Comparison of ENCODE assay signal across 28 cellular contexts in genomic region chr1:198811436-198811835, GRCh38.
"Had no signal": no experiment of that assay in that cellular context is flagged by ENCODE, and none has a peak within 500 bp of the region (broad histone marks: within the 10 kb centered on the region; RNA-seq: fewer than 3 reads in every experiment).

No MANE protein-coding gene starts in this region.

- H2AFZ ChIP-seq: neural progenitor cell had no signal

- H3K4me1 ChIP-seq: esophagus squamous epithelium, neural progenitor cell, prostate gland, sigmoid colon, testis, tibial artery had no signal

- ATAC-seq: left lobe of liver; mucosa of descending colon; natural killer cell treated with Interleukin-12 subunit alpha and Interleukin-12 subunit beta and Interleukin-15 and Interleukin-18, amount 100 ng/mL, for 72 hours; right cardiac atrium; stimulated activated effector memory CD8-positive, alpha-beta T cell treated with anti-CD3 and anti-CD28 coated beads, Interleukin-12 subunit alpha, Interleukin-12 subunit beta, amount 100 ng/mL, for 72 hours had no signal

- H3K27me3 Mint-ChIP-seq: natural killer cell treated with Interleukin-12 subunit alpha and Interleukin-12 subunit beta and Interleukin-15 and Interleukin-18, amount 100 ng/mL, for 72 hours; type B pancreatic cell had no signal

- H3K4me3 Mint-ChIP-seq: endodermal cell; immature natural killer cell; mesothelial cell of epicardium; naive B cell; natural killer cell treated with Interleukin-12 subunit alpha and Interleukin-12 subunit beta and Interleukin-15 and Interleukin-18, amount 100 ng/mL, for 72 hours; neural progenitor cell; stimulated activated effector memory CD8-positive, alpha-beta T cell treated with anti-CD3 and anti-CD28 coated beads, Interleukin-12 subunit alpha, Interleukin-12 subunit beta, amount 100 ng/mL, for 72 hours; type B pancreatic cell had no signal

- H3K27ac ChIP-seq: coronary artery, dorsolateral prefrontal cortex, esophagus squamous epithelium, neural progenitor cell, prostate gland, sigmoid colon, testis, tibial artery had no signal

- H3K4me1 Mint-ChIP-seq: endodermal cell; immature natural killer cell; mesothelial cell of epicardium; naive B cell; neural progenitor cell; stimulated activated effector memory CD8-positive, alpha-beta T cell treated with anti-CD3 and anti-CD28 coated beads, Interleukin-12 subunit alpha, Interleukin-12 subunit beta, amount 100 ng/mL, for 72 hours had no signal

- FAIRE-seq: frontal cortex had no signal

- H3K27me3 ChIP-seq: dorsolateral prefrontal cortex, esophagus squamous epithelium, neural progenitor cell, sigmoid colon, testis, tibial artery had no signal

- H3K36me3 ChIP-seq: esophagus squamous epithelium, neural progenitor cell, prostate gland, sigmoid colon had no signal

- H3K4me2 ChIP-seq: neural progenitor cell had no signal

- H3K36me3 Mint-ChIP-seq: stimulated activated effector memory CD8-positive, alpha-beta T cell treated with anti-CD3 and anti-CD28 coated beads, Interleukin-12 subunit alpha, Interleukin-12 subunit beta, amount 100 ng/mL, for 72 hours had no signal

- H3K27ac Mint-ChIP-seq: endodermal cell; immature natural killer cell; mesothelial cell of epicardium; naive B cell; natural killer cell treated with Interleukin-12 subunit alpha and Interleukin-12 subunit beta and Interleukin-15 and Interleukin-18, amount 100 ng/mL, for 72 hours; neural progenitor cell; stimulated activated effector memory CD8-positive, alpha-beta T cell treated with anti-CD3 and anti-CD28 coated beads, Interleukin-12 subunit alpha, Interleukin-12 subunit beta, amount 100 ng/mL, for 72 hours; type B pancreatic cell had no signal

- DNase-seq: dorsolateral prefrontal cortex; effector CD4-positive, alpha-beta T cell; endodermal cell; esophagus squamous epithelium; hypothalamus; immature natural killer cell; islet precursor cell; mesenchymal stem cell; mucosa of descending colon; naive B cell; right cardiac atrium; sigmoid colon; stimulated activated CD4-positive, alpha-beta T cell treated with anti-CD3 and anti-CD28 coated beads, Interleukin-2, amount 100 ng/mL, for 24 hours; stimulated activated CD4-positive, alpha-beta T cell treated with anti-CD3 and anti-CD28 coated beads, Interleukin-4, amount 100 ng/mL, for 24 hours; stimulated activated naive CD4-positive, alpha-beta T cell treated with Interleukin-2 at 50 U/mL for 16 hours; substantia nigra; testis; tibial artery had no signal

- H3K9me3 ChIP-seq: prostate gland, testis had no signal

- H3K4me3 ChIP-seq: coronary artery, dorsolateral prefrontal cortex, esophagus squamous epithelium, lung, mucosa of descending colon, neural progenitor cell, prostate gland, sigmoid colon, testis, tibial artery had no signal

- H3K9ac ChIP-seq: neural progenitor cell had no signal
